In genomic region chr1:154353460-154353904, GRCh38 we compare ENCODE assay signal across 8 cellular contexts. TPM values are rescaled to one million over a fixed set of nuclear protein-coding genes. Genes with fewer than 3 reads are reported as not detected.
DNase-seq lines count a peak whose midpoint lies in the region; ATAC-seq and TF ChIP-seq lines count a peak whose summit lies in the region.

No MANE protein-coding gene starts in this region.

- H3K36me3 ChIP-seq in esophagus squamous epithelium: peaks cover 0 to 14% (median 3%) of the 10 kb centered on the region in 3 donors

- TF ChIP-seq CTCF in HFF-Myc (IDR thresholded peaks at IDR 0.05; ENCODE audit: low read depth, low read length, missing control alignments) (peak; percentile 21), esophagus squamous epithelium (IDR thresholded peaks at IDR 0.05) (peak in 5 of 6 experiments; percentile 11 to 31 (median 18)), neural crest cell (conservative IDR thresholded peaks at IDR 0.05) (no peak)

- no peak overlapping the region for H3K4me3 ChIP-seq in HFF-Myc (replicated peaks; ENCODE audit: low read depth, low read length)
- peak overlapping the region in 3 of 4 donors; percentile 45 to 65 (median 47) for H3K4me3 ChIP-seq in esophagus squamous epithelium

- H3K27me3 ChIP-seq in esophagus squamous epithelium: no peaks in the 10 kb centered on the region

- DNase-seq in COLO829 (ENCODE audit: low spot score) (peak; percentile 28), HFF-Myc (ENCODE audit: extremely low read depth, low read depth) (peak; percentile 16), T-helper 17 cell (no peak), esophagus squamous epithelium (lab: John Stamatoyannopoulos, UW) (no peak), neural crest cell (ENCODE audit: low read depth, low spot score) (no peak)

- TF ChIP-seq POLR2A in esophagus squamous epithelium (IDR thresholded peaks at IDR 0.05): no peak

- WGBS in esophagus squamous epithelium, 2 donors: 12 to 19% methylated on average over 1 of the region's 1 CpG

- H3K27ac Mint-ChIP-seq in T-helper 17 cell: peak overlapping the region; percentile 93
- no peak overlapping the region for H3K27ac Mint-ChIP-seq in neural crest cell (ENCODE audit: unreplicated experiment)

- ATAC-seq in T-helper 17 cell (peak; percentile 59), HG03460 (IDR thresholded peaks at IDR 0.05; ENCODE audit: unreplicated experiment) (no peak), GM18868 (IDR thresholded peaks at IDR 0.05; ENCODE audit: unreplicated experiment) (no peak), HG03457 (IDR thresholded peaks at IDR 0.05; ENCODE audit: unreplicated experiment) (no peak)

- peak overlapping the region; percentile 97 for H3K4me3 Mint-ChIP-seq in T-helper 17 cell
- peak overlapping the region; percentile 83 for H3K4me3 Mint-ChIP-seq in neural crest cell

- H3K36me3 Mint-ChIP-seq in T-helper 17 cell (ENCODE audit: low read depth) (peaks cover 3% of the 10 kb centered on the region), neural crest cell (ENCODE audit: low read depth) (peaks cover 3% of the 10 kb centered on the region)

- H3K9me3 Mint-ChIP-seq in neural crest cell: no peaks in the 10 kb centered on the region

- intact Hi-C loops in esophagus squamous epithelium (cut with DNase I): no loop called here

- peaks cover 15 to 32% (median 21%) of the 10 kb centered on the region in 3 donors for H3K4me1 ChIP-seq in esophagus squamous epithelium

- H3K9me3 ChIP-seq in T-helper 17 cell (ENCODE audit: control insufficient read depth, low read length, poor library complexity, severe bottlenecking) (no peaks in the 10 kb centered on the region), esophagus squamous epithelium (no peaks in the 10 kb centered on the region)

- H3K4me1 Mint-ChIP-seq in T-helper 17 cell (peaks cover 29% of the 10 kb centered on the region), neural crest cell (peaks cover 24% of the 10 kb centered on the region)

- peak overlapping the region; percentile 6 to 84 (median 74) for H3K27ac ChIP-seq in esophagus squamous epithelium

- H3K27me3 Mint-ChIP-seq in T-helper 17 cell (no peaks in the 10 kb centered on the region), neural crest cell (ENCODE audit: low read depth) (peaks cover 14% of the 10 kb centered on the region)

RNA-seq across cellular contexts. Expression of gene ATP8B2, which starts 28.2 kb away (rescaled TPM):
- total RNA-seq in T-helper 17 cell (100 to 1,000 TPM; 175 to 192 TPM), esophagus squamous epithelium (10 to 100 TPM in 2 of 4 donors, 1 to 10 TPM in 2; 2.4 to 55.5 (median 11.1) TPM), neural crest cell (44.2 and 48.0 TPM in 2 replicates)

RNA-seq across cellular contexts. Expression of gene AQP10, which starts 32.6 kb away (rescaled TPM):
- total RNA-seq in T-helper 17 cell (1 to 10 TPM in 1 of 2 donors, under 1 TPM in 1; 0.42 to 8.9 TPM), esophagus squamous epithelium (not detected), neural crest cell (not detected in 2 replicates)

RNA-seq across cellular contexts. Expression of gene IL6R, which starts 51.7 kb away (rescaled TPM):
- total RNA-seq in T-helper 17 cell: 10 to 100 TPM; 72.8 to 79.0 TPM
- 10 to 100 TPM in 1 of 4 donors, 1 to 10 TPM in 3; 6.4 to 47.7 (median 8.1) TPM for total RNA-seq in esophagus squamous epithelium
- 0.07 and 0.09 TPM in 2 replicates for total RNA-seq in neural crest cell

Comparison
In these comparisons a context has a peak if more than half of its experiments do, and no peak if none do; other contexts are left out.
1. DNase-seq: peak in COLO829 (single experiment) and HFF-Myc (single experiment); none in T-helper 17 cell (0 of 3), esophagus squamous epithelium (single experiment) and neural crest cell (single experiment).